In the genomic region with DNA sequence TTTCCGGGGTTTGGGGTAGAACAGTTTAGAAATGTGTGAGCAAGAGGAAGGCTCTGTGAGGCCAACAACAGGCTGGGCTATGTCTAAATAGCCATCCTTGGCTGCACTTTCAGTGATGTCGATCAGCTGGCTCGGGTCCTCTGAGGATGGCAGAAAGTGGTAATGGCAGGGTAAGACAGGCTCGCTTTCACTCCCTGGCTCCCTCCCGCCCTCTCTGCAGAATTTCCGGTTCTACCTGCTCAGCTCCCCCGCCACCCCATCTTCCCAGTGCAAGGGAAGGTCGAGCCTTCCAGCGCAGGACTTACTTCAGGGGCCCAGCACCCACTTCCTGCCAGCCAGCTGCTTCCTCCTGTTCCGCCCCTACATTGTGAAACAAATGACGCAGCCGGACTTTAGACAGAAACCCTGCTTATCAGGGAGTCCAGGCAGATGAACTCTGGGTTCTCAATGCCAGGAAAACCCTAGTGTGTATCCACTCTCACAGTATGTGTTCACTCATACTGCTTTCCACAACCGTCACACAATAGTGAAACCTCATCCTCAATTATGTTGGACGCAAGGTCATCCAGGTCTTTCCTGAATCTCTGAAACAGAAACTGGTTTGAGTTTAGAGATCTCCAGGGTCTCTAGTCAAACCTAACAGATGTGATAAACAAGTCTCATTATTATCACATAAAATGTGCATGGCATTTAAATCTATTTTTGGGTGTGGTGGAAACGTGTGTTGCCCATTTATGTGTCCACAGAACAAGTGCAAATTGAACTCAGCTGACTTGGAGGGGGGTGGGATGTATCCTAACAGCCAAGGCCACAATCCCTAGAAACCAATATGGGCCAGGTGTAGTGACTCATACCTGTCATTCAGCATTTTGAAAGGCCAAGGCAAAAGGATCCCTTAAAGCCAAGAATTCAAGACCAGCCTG, we compare ENCODE assay signal across 8 cellular contexts. TPM values are rescaled to one million over a fixed set of nuclear protein-coding genes. Genes with fewer than 3 reads are reported as not detected.
DNase-seq lines count a peak whose midpoint lies in the region; ATAC-seq and TF ChIP-seq lines count a peak whose summit lies in the region.

No MANE protein-coding gene starts in this region.

- no peak for DNase-seq in Panc1 (ENCODE audit: low read depth, low spot score)
- peak; percentile 84 for DNase-seq in activated effector memory CD4-positive, alpha-beta T cell treated with anti-CD3 and anti-CD28 coated beads, Interleukin-2, amount 50 U/mL, for 16 hours
- DNase-seq in Right ventricle myocardium inferior (ENCODE audit: missing footprints): peak; percentile 92
- no peak for DNase-seq in progenitor cell of endocrine pancreas (ENCODE audit: low spot score, unreplicated experiment)
- no peak for DNase-seq in cerebellum (ENCODE audit: low spot score)

- H3K36me3 Mint-ChIP-seq in progenitor cell of endocrine pancreas (ENCODE audit: insufficient read depth): peaks cover 2% of the 10 kb centered on the region

- BruUV-seq in Panc1 (replicated peaks; lab: Mats Ljungman, UMichigan): no TSS peak

- POLR2A ChIA-PET in Panc1 (lab: Charles Lee): interaction anchor here (0.6 kb wide), 1 partner anchor 107 kb away, joined by 9 read pairs; no protein-coding TSS in a partner anchor

- 27% methylated on average over 15 of the region's 15 CpGs for WGBS in urinary bladder

- in situ Hi-C loops in GM18951 (cut with MboI; ENCODE audit: low sequenced_read_pairs, unreplicated experiment): no loop called here
- in situ Hi-C loops in Panc1 (cut with HindIII; ENCODE audit: low pct_unique_long_range_greater_than_20kb, low sequenced_read_pairs): no loop called here

- ATAC-seq in HG03103 (IDR thresholded peaks at IDR 0.05; ENCODE audit: low read depth, unreplicated experiment) (peak; percentile 85), Panc1 (peak; percentile 88), Right ventricle myocardium inferior (peak; percentile 96)

- CTCF ChIA-PET in Panc1 (lab: Charles Lee): interaction anchor here (1.1 kb wide), 1 partner anchor 17 kb away, joined by 3 read pairs; no protein-coding TSS in a partner anchor

- H3K36me3 ChIP-seq in Panc1 (ENCODE audit: control insufficient read depth, insufficient read depth, low read length) (no peaks in the 10 kb centered on the region), urinary bladder (ENCODE audit: insufficient read depth) (no peaks in the 10 kb centered on the region)

- peaks cover 38% of the 10 kb centered on the region for H3K4me1 Mint-ChIP-seq in progenitor cell of endocrine pancreas (ENCODE audit: low read depth)

- peak overlapping the region; percentile 88 for H3K27ac Mint-ChIP-seq in progenitor cell of endocrine pancreas

- no peaks in the 10 kb centered on the region for H3K27me3 Mint-ChIP-seq in progenitor cell of endocrine pancreas

- no peaks in the 10 kb centered on the region for H3K27me3 ChIP-seq in Panc1 (ENCODE audit: control insufficient read depth, insufficient read depth, low read length)

- H3K27ac ChIP-seq in Panc1 (ENCODE audit: low read length) (peak overlapping the region; percentile 81), urinary bladder (ENCODE audit: low read depth) (peak overlapping the region; percentile 97)

- H3K9me3 ChIP-seq in Panc1 (ENCODE audit: control insufficient read depth, insufficient read depth, low read depth, low read length): no peaks in the 10 kb centered on the region

- no peaks in the 10 kb centered on the region for H3K9me3 Mint-ChIP-seq in progenitor cell of endocrine pancreas (ENCODE audit: low read depth)

- intact Hi-C loops in Panc1 (cut with micrococcal nuclease; ENCODE audit: unreplicated experiment): no loop called here
- intact Hi-C loops in Right ventricle myocardium inferior (cut with DNase I): no loop called here

- H3K4me1 ChIP-seq in Panc1 (ENCODE audit: control insufficient read depth, insufficient read depth, low read length): peaks cover 23% of the 10 kb centered on the region
- H3K4me1 ChIP-seq in urinary bladder (ENCODE audit: insufficient read depth): no peaks in the 10 kb centered on the region

- no peak for TF ChIP-seq CTCF in Panc1 (IDR thresholded peaks at IDR 0.05)
- TF ChIP-seq CTCF in progenitor cell of endocrine pancreas (IDR thresholded peaks at IDR 0.05; ENCODE audit: unreplicated experiment): no peak

- no peak overlapping the region for H3K4me3 Mint-ChIP-seq in progenitor cell of endocrine pancreas (ENCODE audit: low read depth)

- peak overlapping the region; percentile 20 to 43 for H3K4me3 ChIP-seq in Panc1 (ENCODE audit: low read depth in 2 of 2, low read length in 2 of 2)
- H3K4me3 ChIP-seq in urinary bladder (ENCODE audit: low read depth, low read length): no peak overlapping the region

- peak; percentile 59 for TF ChIP-seq POLR2A in GM18951 (IDR thresholded peaks at IDR 0.05; ENCODE audit: extremely low read depth, insufficient read depth, insufficient read length)

RNA-seq across cellular contexts. Expression of gene F11R, which starts 7.1 kb away (rescaled TPM):
- total RNA-seq in Panc1 (2021; ENCODE audit: unreplicated experiment): 63.0 TPM
- 35.3 TPM for polyA plus RNA-seq in Panc1 (2012; ENCODE audit: insufficient read length)
- total RNA-seq in Right ventricle myocardium inferior: 9.8 TPM
- 149 and 156 TPM in 2 replicates for total RNA-seq in progenitor cell of endocrine pancreas
- total RNA-seq in urinary bladder: 35.2 TPM
- 23.4 TPM for polyA plus RNA-seq in urinary bladder
- 8.9 TPM for total RNA-seq in cerebellum

RNA-seq across cellular contexts. Expression of gene TSTD1, which starts 24.9 kb away (rescaled TPM):
- 20.1 TPM for total RNA-seq in Panc1 (2021; ENCODE audit: unreplicated experiment)
- polyA plus RNA-seq in Panc1 (2012; ENCODE audit: insufficient read length): 32.0 TPM
- total RNA-seq in Right ventricle myocardium inferior: 10.5 TPM
- 52.0 and 54.7 TPM in 2 replicates for total RNA-seq in progenitor cell of endocrine pancreas
- total RNA-seq in urinary bladder: 23.1 TPM
- polyA plus RNA-seq in urinary bladder: 36.7 TPM
- total RNA-seq in cerebellum: 21.6 TPM

RNA-seq across cellular contexts. Expression of gene USF1, which starts 31.9 kb away (rescaled TPM):
- total RNA-seq in Panc1 (2021; ENCODE audit: unreplicated experiment): 57.7 TPM
- polyA plus RNA-seq in Panc1 (2012; ENCODE audit: insufficient read length): 46.2 TPM
- 33.7 TPM for total RNA-seq in Right ventricle myocardium inferior
- 79.9 and 88.7 TPM in 2 replicates for total RNA-seq in progenitor cell of endocrine pancreas
- total RNA-seq in urinary bladder: 46.7 TPM
- 55.9 TPM for polyA plus RNA-seq in urinary bladder
- 61.5 TPM for total RNA-seq in cerebellum

RNA-seq across cellular contexts. Expression of gene ARHGAP30, which starts 55.8 kb away (rescaled TPM):
- 0.36 TPM for total RNA-seq in Panc1 (2021; ENCODE audit: unreplicated experiment)
- polyA plus RNA-seq in Panc1 (2012; ENCODE audit: insufficient read length): not detected
- total RNA-seq in Right ventricle myocardium inferior: 3.7 TPM
- 0.20 TPM in 1 of 2 replicates, not detected in the other for total RNA-seq in progenitor cell of endocrine pancreas
- total RNA-seq in urinary bladder: 2.9 TPM
- 5.1 TPM for polyA plus RNA-seq in urinary bladder
- total RNA-seq in cerebellum: 1.00 TPM

RNA-seq across cellular contexts. Expression of gene ITLN2, which starts 59.2 kb away (rescaled TPM):
- not detected for total RNA-seq in Panc1 (2021; ENCODE audit: unreplicated experiment)
- polyA plus RNA-seq in Panc1 (2012; ENCODE audit: insufficient read length): not detected
- total RNA-seq in Right ventricle myocardium inferior: not detected
- total RNA-seq in progenitor cell of endocrine pancreas: 1.2 and 1.8 TPM in 2 replicates
- not detected for total RNA-seq in urinary bladder
- polyA plus RNA-seq in urinary bladder: 0.37 TPM
- total RNA-seq in cerebellum: not detected

Comparison
In these comparisons a context has a peak if more than half of its experiments do, and no peak if none do; other contexts are left out.
1. DNase-seq: peak in activated effector memory CD4-positive, alpha-beta T cell treated with anti-CD3 and anti-CD28 coated beads, Interleukin-2, amount 50 U/mL, for 16 hours (single experiment) and Right ventricle myocardium inferior (single experiment); none in Panc1 (single experiment), progenitor cell of endocrine pancreas (single experiment) and cerebellum (single experiment).
2. Peak in every context shown above with its lines, with median percentiles within 50 percentile points of each other: ATAC-seq.